ENCODE assay signal across 22 cellular contexts in the genomic region with DNA sequence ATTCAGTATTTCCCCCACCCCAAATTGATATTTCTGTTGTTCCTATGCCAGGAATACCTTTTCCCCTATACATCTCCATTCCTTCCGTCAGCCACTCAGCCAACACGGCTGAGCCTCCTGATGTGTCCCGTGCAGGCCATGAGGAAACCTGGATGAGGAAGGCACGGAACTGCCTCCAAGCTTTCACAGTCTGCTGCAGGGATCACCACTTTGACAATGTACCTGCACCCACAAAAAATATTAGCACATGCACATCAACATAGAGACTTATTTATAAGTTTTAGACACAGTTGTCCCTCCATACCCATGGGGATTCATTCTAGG.
DNase-seq lines count a peak whose midpoint lies in the region; ATAC-seq and TF ChIP-seq lines count a peak whose summit lies in the region.
"Had no signal": no experiment of that assay in that cellular context is flagged by ENCODE, and none has a peak within 500 bp of the region (broad histone marks: within the 10 kb centered on the region; RNA-seq: fewer than 3 reads in every experiment).

No MANE protein-coding gene starts in this region.

- ATAC-seq in PC-3 (no peak), HG02642 (IDR thresholded peaks at IDR 0.05; ENCODE audit: poor library complexity, unreplicated experiment) (no peak)
- ATAC-seq: K562, left ventricle myocardium superior had no signal

- POLR2A ChIA-PET in PC-3 (lab: Charles Lee; ENCODE audit: unreplicated experiment): no interaction called here

- no peak overlapping the region for H3K4me3 ChIP-seq in GM12865 (ENCODE audit: low read depth, low read length)
- no peak overlapping the region for H3K4me3 ChIP-seq in PC-3 (ENCODE audit: low read length)
- no peak overlapping the region for H3K4me3 ChIP-seq in coronary artery
- H3K4me3 ChIP-seq: K562, skin epidermis had no signal

- no peak for TF ChIP-seq CTCF in GM12865 (IDR thresholded peaks at IDR 0.05; ENCODE audit: insufficient read depth, low read depth, low read length, missing control alignments)
- no peak for TF ChIP-seq CTCF in PC-3 (conservative IDR thresholded peaks at IDR 0.05; ENCODE audit: low read depth, low read length)
- no peak for TF ChIP-seq CTCF in coronary artery (IDR thresholded peaks at IDR 0.05)
- no peak for TF ChIP-seq CTCF in osteocyte (IDR thresholded peaks at IDR 0.05)

- H3K27me3 ChIP-seq in PC-3 (ENCODE audit: low read length): no peaks in the 10 kb centered on the region
- H3K27me3 ChIP-seq: neutrophil had no signal

- no peaks in the 10 kb centered on the region for H3K9me3 Mint-ChIP-seq in osteocyte (ENCODE audit: unreplicated experiment)
- H3K9me3 Mint-ChIP-seq: activated CD4-positive, alpha-beta T cell treated with anti-CD3 and anti-CD28 coated beads, Interleukin-2, amount 10 ng/mL, durations not matched to agents 7 days and 5 days; activated naive CD4-positive, alpha-beta T cell treated with anti-CD3 and anti-CD28 coated beads for 36 hours; central memory CD8-positive, alpha-beta T cell had no signal

- H2AFZ ChIP-seq in PC-3 (ENCODE audit: low read length): no peak overlapping the region

- no peaks in the 10 kb centered on the region for H3K9me3 ChIP-seq in PC-3 (ENCODE audit: low read length)
- H3K9me3 ChIP-seq: neutrophil had no signal

- H3F3A ChIP-seq in PC-3 (ENCODE audit: low read length, unreplicated experiment): peaks cover 5% of the 10 kb centered on the region

- CTCF ChIA-PET in PC-3 (lab: Charles Lee): no interaction called here

- DNase-seq in GM12865 (ENCODE audit: low read depth) (peak; percentile 27), PC-3 (no peak), coronary artery (ENCODE audit: low spot score) (no peak), osteocyte (ENCODE audit: extremely low spot score, unreplicated experiment) (no peak), GOT3 (lab: John Stamatoyannopoulos, UW) (no peak), HCEC 1CT (no peak), NCI-H2081 treated with DMSO at 0.1 percent for 48 hours (lab: John Stamatoyannopoulos, UW) (no peak)
- DNase-seq: activated CD4-positive, alpha-beta T cell treated with anti-CD3 and anti-CD28 coated beads, Interleukin-2, amount 10 ng/mL, durations not matched to agents 7 days and 5 days; activated naive CD4-positive, alpha-beta T cell treated with anti-CD3 and anti-CD28 coated beads for 36 hours; activated T-cell treated with anti-CD3 and anti-CD28 coated beads for 4 hours; anterior cingulate cortex; effector CD8-positive, alpha-beta T cell; head of caudate nucleus; left ventricle myocardium superior; NCI-H2171 treated with DMSO at 0.1 percent for 48 hours; SIG-M5; stimulated activated CD4-positive, alpha-beta T cell treated with anti-CD3 and anti-CD28 coated beads, Interleukin-2, amount 100 ng/mL, for 24 hours had no signal

- H3K9me2 ChIP-seq in PC-3 (replicated peaks; ENCODE audit: low read length): no peaks in the 10 kb centered on the region

- no peaks in the 10 kb centered on the region for H3K36me3 ChIP-seq in PC-3 (ENCODE audit: low read depth, low read length)
- H3K36me3 ChIP-seq: neutrophil had no signal

- H3K4me3 Mint-ChIP-seq in osteocyte (ENCODE audit: unreplicated experiment): no peak overlapping the region
- H3K4me3 Mint-ChIP-seq: activated CD4-positive, alpha-beta T cell treated with anti-CD3 and anti-CD28 coated beads, Interleukin-2, amount 10 ng/mL, durations not matched to agents 7 days and 5 days; activated naive CD4-positive, alpha-beta T cell treated with anti-CD3 and anti-CD28 coated beads for 36 hours; central memory CD8-positive, alpha-beta T cell had no signal

- H3K79me2 ChIP-seq in PC-3 (ENCODE audit: low read length): no peaks in the 10 kb centered on the region

- H3K4me1 Mint-ChIP-seq in osteocyte (ENCODE audit: unreplicated experiment): peaks cover 35% of the 10 kb centered on the region

- H3K27ac Mint-ChIP-seq in osteocyte (ENCODE audit: unreplicated experiment): peak overlapping the region; percentile 27
- H3K27ac Mint-ChIP-seq: activated CD4-positive, alpha-beta T cell treated with anti-CD3 and anti-CD28 coated beads, Interleukin-2, amount 10 ng/mL, durations not matched to agents 7 days and 5 days; activated naive CD4-positive, alpha-beta T cell treated with anti-CD3 and anti-CD28 coated beads for 36 hours had no signal

- no peaks in the 10 kb centered on the region for H3K27me3 Mint-ChIP-seq in osteocyte (ENCODE audit: unreplicated experiment)
- H3K27me3 Mint-ChIP-seq: central memory CD8-positive, alpha-beta T cell had no signal

- peak overlapping the region; percentile 49 for H3K4me2 ChIP-seq in PC-3 (ENCODE audit: low read length)

- H3K9ac ChIP-seq in PC-3 (ENCODE audit: low read length): peak overlapping the region; percentile 68

- no peaks in the 10 kb centered on the region for H3K36me3 Mint-ChIP-seq in osteocyte (ENCODE audit: unreplicated experiment)

- H3K4me1 ChIP-seq in PC-3 (ENCODE audit: insufficient read depth, low read length): peaks cover 59% of the 10 kb centered on the region

- no peaks in the 10 kb centered on the region for H4K20me1 ChIP-seq in PC-3 (ENCODE audit: low read length)

- intact Hi-C loops in PC-3 (cut with micrococcal nuclease): no loop called here

- BruUV-seq in PC-3 (replicated peaks; lab: Mats Ljungman, UMichigan): no TSS peak

- H3K27ac ChIP-seq in PC-3 (ENCODE audit: low read length): peak overlapping the region; percentile 91
- peak overlapping the region; percentile 3 to 83 for H3K27ac ChIP-seq in coronary artery
- H3K27ac ChIP-seq: neutrophil had no signal
